ENCODE assay signal across 23 cellular contexts in the genomic region with DNA sequence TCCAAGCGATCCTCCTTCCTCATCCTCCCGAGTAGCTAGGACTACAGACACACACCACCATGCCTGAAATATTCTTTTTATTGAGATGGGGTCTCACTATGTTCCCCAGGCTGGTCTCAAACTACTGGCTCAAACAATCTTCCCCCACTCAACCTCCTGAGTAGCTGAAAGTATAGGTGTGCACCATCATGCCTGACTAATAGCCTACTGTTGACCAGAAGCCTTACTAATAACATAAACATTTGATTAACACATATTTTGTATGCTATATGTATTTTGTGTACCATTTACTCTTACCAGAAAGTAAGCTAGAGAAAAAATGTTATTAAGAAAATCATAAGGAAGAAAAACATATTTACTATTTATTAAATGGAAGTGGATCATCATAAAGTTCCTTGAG. TPM values are rescaled to one million over a fixed set of nuclear protein-coding genes. Genes with fewer than 3 reads are reported as not detected.
"Had no signal": no experiment of that assay in that cellular context is flagged by ENCODE, and none has a peak within 500 bp of the region (broad histone marks: within the 10 kb centered on the region; RNA-seq: fewer than 3 reads in every experiment).

No MANE protein-coding gene starts in this region.

- H3K9me3 ChIP-seq: MG63, SJSA1 had no signal

- H3K4me1 ChIP-seq: SJSA1 had no signal

- H3K27ac ChIP-seq: HL-60, SJSA1, SK-N-MC had no signal

- H3K4me3 ChIP-seq: MG63, SJSA1, SK-N-MC had no signal

- H3K36me3 ChIP-seq: MG63, SJSA1 had no signal

- H3K27me3 ChIP-seq: MG63, SJSA1 had no signal

- ATAC-seq: Panc1 had no signal

- DNase-seq: KBM-7, MG63, NCI-H1092, NCI-H1105 treated with DMSO at 0.1 percent for 48 hours, NCI-H1417 treated with DMSO at 0.1 percent for 48 hours, NCI-H146, NCI-H1694 treated with DMSO at 0.1 percent for 48 hours, NCI-H1930, NCI-H2081, NCI-H2107, NCI-H2227 treated with DMSO at 0.1 percent for 48 hours, NCI-H524 treated with DMSO at 0.1 percent for 48 hours, NCI-H69, NCI-H774, Right ventricle myocardium superior, SIG-M5 had no signal

RNA-seq across cellular contexts. Expression of a gene that starts 11.9 kb away (rescaled TPM):
- total RNA-seq: LHCN-M2, NCI-H460, Right ventricle myocardium superior, RPMI7951, SJSA1 had no signal

RNA-seq across cellular contexts. Expression of a gene that starts 13.5 kb away (rescaled TPM):
- total RNA-seq: LHCN-M2, NCI-H460, Right ventricle myocardium superior, RPMI7951, SJSA1 had no signal

RNA-seq across cellular contexts. Expression of a gene that starts 38.5 kb away (rescaled TPM):
- total RNA-seq: LHCN-M2, NCI-H460, Right ventricle myocardium superior, RPMI7951, SJSA1 had no signal

RNA-seq across cellular contexts. Expression of a gene that starts 52.4 kb away (rescaled TPM):
- total RNA-seq: LHCN-M2, NCI-H460, Right ventricle myocardium superior, RPMI7951, SJSA1 had no signal
